In the genomic region with DNA sequence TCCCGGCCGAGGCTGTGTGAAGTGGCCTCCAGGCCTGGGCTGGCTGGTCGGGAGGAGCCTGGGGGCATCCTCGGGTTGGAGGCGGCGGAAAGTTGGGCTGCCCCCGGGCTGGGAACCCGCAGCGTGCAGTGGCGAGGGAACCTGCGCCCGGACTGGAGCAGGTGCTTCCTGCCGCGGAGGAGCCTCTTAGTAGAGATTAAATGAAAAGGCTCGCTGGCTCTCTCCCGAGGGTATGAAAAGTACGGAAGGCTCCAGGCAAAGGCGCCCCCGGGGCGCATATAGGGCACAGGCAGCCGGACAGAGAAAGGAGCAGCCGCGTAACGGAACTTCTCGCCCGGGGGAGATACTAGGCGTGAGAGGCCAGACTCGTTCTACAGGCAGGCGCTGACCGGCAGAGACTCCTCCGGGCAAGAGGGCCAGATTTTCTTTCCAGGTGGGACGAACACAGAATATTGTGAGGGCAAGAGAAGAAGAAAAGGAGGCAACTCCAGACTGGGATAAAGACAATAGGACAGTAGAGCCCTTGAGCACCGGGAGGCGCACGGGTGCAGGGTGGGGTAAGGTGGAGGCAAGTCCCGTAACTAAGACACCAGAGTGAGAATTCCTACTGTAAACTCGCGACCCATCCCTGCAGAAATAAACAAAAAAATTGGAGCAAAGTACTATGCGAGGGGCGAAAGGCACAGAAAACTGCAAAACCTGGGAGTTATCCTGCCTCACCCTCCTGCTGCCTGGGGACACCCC, we compare ENCODE assay signal across 8 cellular contexts. TPM values are rescaled to one million over a fixed set of nuclear protein-coding genes. Genes with fewer than 3 reads are reported as not detected.
A peak's percentile ranks its signal among the peaks of the same experiment; 100 is the strongest.
DNase-seq lines count a peak whose midpoint lies in the region; ATAC-seq and TF ChIP-seq lines count a peak whose summit lies in the region.

No MANE protein-coding gene starts in this region.

- peak overlapping the region; percentile 80 for H3K4me3 ChIP-seq in astrocyte of the spinal cord (ENCODE audit: low read depth, low read length)

- H3K4me1 Mint-ChIP-seq in immature natural killer cell: peaks cover 14 to 25% of the 10 kb centered on the region in 2 donors
- H3K4me1 Mint-ChIP-seq in stimulated activated naive CD8-positive, alpha-beta T cell treated with anti-CD3 and anti-CD28 coated beads, Interleukin-15, Interleukin-2, amounts not matched to agents 100 ng/mL and 50 ng/mL, for 24 hours (ENCODE audit: low read depth): peaks cover 15% of the 10 kb centered on the region

- DNase-seq in Daoy (ENCODE audit: low read depth) (peak; percentile 37), NCI-H128 (lab: John Stamatoyannopoulos, UW; ENCODE audit: unreplicated experiment) (peak; percentile 37), astrocyte of the spinal cord (ENCODE audit: low read depth, low spot score) (peak; percentile 48), immature natural killer cell (no peak), erythroblast (lab: John Stamatoyannopoulos, UW) (no peak)

- in situ Hi-C loops in astrocyte of the spinal cord (cut with HindIII; ENCODE audit: low sequenced_read_pairs): no loop called here

- peaks cover 0 to 10% (median 0%) of the 10 kb centered on the region in 6 donors for H3K9me3 Mint-ChIP-seq in immature natural killer cell
- no peaks in the 10 kb centered on the region for H3K9me3 Mint-ChIP-seq in stimulated activated naive CD8-positive, alpha-beta T cell treated with anti-CD3 and anti-CD28 coated beads, Interleukin-15, Interleukin-2, amounts not matched to agents 100 ng/mL and 50 ng/mL, for 24 hours

- ATAC-seq in HG02970 (IDR thresholded peaks at IDR 0.05; ENCODE audit: low FRiP score, unreplicated experiment) (no peak), GM18511 (IDR thresholded peaks at IDR 0.05; ENCODE audit: unreplicated experiment) (no peak)

- TF ChIP-seq CTCF in astrocyte of the spinal cord (IDR thresholded peaks at IDR 0.05; ENCODE audit: low read depth, low read length): no peak

- H3K27me3 Mint-ChIP-seq in immature natural killer cell (ENCODE audit: low read depth in 3 of 3): peaks cover 10 to 17% (median 15%) of the 10 kb centered on the region in 3 donors
- peaks cover 59% of the 10 kb centered on the region for H3K27me3 Mint-ChIP-seq in stimulated activated naive CD8-positive, alpha-beta T cell treated with anti-CD3 and anti-CD28 coated beads, Interleukin-15, Interleukin-2, amounts not matched to agents 100 ng/mL and 50 ng/mL, for 24 hours

- TF ChIP-seq POLR2A in erythroblast (IDR thresholded peaks at IDR 0.05; ENCODE audit: low read length): no peak

- no peak overlapping the region for H3K27ac Mint-ChIP-seq in immature natural killer cell
- no peak overlapping the region for H3K27ac Mint-ChIP-seq in stimulated activated naive CD8-positive, alpha-beta T cell treated with anti-CD3 and anti-CD28 coated beads, Interleukin-15, Interleukin-2, amounts not matched to agents 100 ng/mL and 50 ng/mL, for 24 hours

- H3K4me3 Mint-ChIP-seq in immature natural killer cell: peak overlapping the region; percentile 79 to 93 (median 88)
- H3K4me3 Mint-ChIP-seq in stimulated activated naive CD8-positive, alpha-beta T cell treated with anti-CD3 and anti-CD28 coated beads, Interleukin-15, Interleukin-2, amounts not matched to agents 100 ng/mL and 50 ng/mL, for 24 hours: peak overlapping the region; percentile 73

- H3K36me3 Mint-ChIP-seq in immature natural killer cell: peaks cover 0 to 4% (median 0%) of the 10 kb centered on the region in 3 donors
- H3K36me3 Mint-ChIP-seq in stimulated activated naive CD8-positive, alpha-beta T cell treated with anti-CD3 and anti-CD28 coated beads, Interleukin-15, Interleukin-2, amounts not matched to agents 100 ng/mL and 50 ng/mL, for 24 hours (ENCODE audit: low read depth): peaks cover 3% of the 10 kb centered on the region

RNA-seq across cellular contexts. Expression of a gene that starts 0.8 kb away (rescaled TPM):
- 86.1 and 90.6 TPM in 2 replicates for total RNA-seq in Daoy (2014; rRNA removed; shearing (Covaris generic))
- under 1 TPM in 1 of 3 donors, not detected in 2; 0.26 TPM for polyA plus RNA-seq in immature natural killer cell

Comparison
In these comparisons a context has a peak if more than half of its experiments do, and no peak if none do; other contexts are left out.
1. DNase-seq: peak in Daoy (single experiment), NCI-H128 (single experiment) and astrocyte of the spinal cord (single experiment); none in immature natural killer cell (0 of 3) and erythroblast (0 of 2).